12 cellular contexts compared by ENCODE assay signal in the genomic region with DNA sequence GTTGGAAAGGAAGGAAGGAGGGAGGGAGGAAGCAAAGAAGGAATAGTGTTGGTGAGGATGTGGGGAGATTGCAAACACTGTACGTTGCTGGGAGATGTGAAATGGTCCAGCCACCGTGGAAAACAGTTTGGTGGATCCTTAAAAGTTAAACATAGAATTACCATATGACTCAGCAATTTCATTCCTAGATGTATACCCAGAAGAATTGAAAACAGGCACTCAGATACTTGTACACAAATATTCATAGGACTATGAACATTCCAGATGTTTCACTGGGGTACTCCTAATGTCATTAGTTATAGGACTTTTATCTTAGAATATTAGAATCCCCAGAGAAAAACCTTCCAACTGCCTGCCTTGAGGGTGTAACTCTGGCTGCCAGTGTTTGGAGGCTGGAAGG.
DNase-seq lines count a peak whose midpoint lies in the region; ATAC-seq, FAIRE-seq and TF ChIP-seq lines count a peak whose summit lies in the region.
"Had no signal": no experiment of that assay in that cellular context is flagged by ENCODE, and none has a peak within 500 bp of the region (broad histone marks: within the 10 kb centered on the region; RNA-seq: fewer than 3 reads in every experiment).

No MANE protein-coding gene starts in this region.

- no peaks in the 10 kb centered on the region for H3K27me3 Mint-ChIP-seq in CD4-positive, alpha-beta T cell
- H3K27me3 Mint-ChIP-seq in IgD-negative memory B cell, result no peaks in the 10 kb centered on the region

- no peaks in the 10 kb centered on the region for H4K20me1 ChIP-seq in GM12878 (ENCODE audit: control insufficient read depth, insufficient read depth)

- TF ChIP-seq POLR2A in A549 (IDR thresholded peaks at IDR 0.05; ENCODE audit: low read length), result no peak
- TF ChIP-seq POLR2A in GM12878 (IDR thresholded peaks at IDR 0.05; ENCODE audit: low read depth, low read length), result no peak
- no peak for TF ChIP-seq POLR2A in gastroesophageal sphincter (IDR thresholded peaks at IDR 0.05)

- H3K4me3 ChIP-seq in A549 (no peak overlapping the region), GM12878 (no peak overlapping the region), gastroesophageal sphincter (no peak overlapping the region), left lung (no peak overlapping the region)

- POLR2A ChIA-PET in A549 (lab: Yijun Ruan, JAX) (no interaction called here), GM12878 (lab: Charles Lee) (no interaction called here)
- POLR2A ChIA-PET in CD4-positive, alpha-beta T cell (lab: Charles Lee), result no interaction called here

- intact Hi-C loops in CD4-positive, alpha-beta T cell (cut with DNase I, micrococcal nuclease), result loop anchor here in 1 of 2 experiments (2.0 kb wide), 1 partner anchor 13 kb away; no protein-coding TSS in a partner anchor
- intact Hi-C loops in GM12878 (cut with micrococcal nuclease; ENCODE audit: unreplicated experiment) (no loop called here), left lung (cut with DNase I) (no loop called here)

- no peaks in the 10 kb centered on the region for H3K27me3 ChIP-seq in CD4-positive, alpha-beta T cell (ENCODE audit: control insufficient read depth, insufficient read depth, low read length)
- H3K27me3 ChIP-seq in GM12878 (replicated peaks in 1 of 2; ENCODE audit: control insufficient read depth in 2 of 2, insufficient read depth in 2 of 2, low read length in 1 of 2), result no peaks in the 10 kb centered on the region
- no peaks in the 10 kb centered on the region for H3K27me3 ChIP-seq in gastroesophageal sphincter
- H3K27me3 ChIP-seq in left lung, result no peaks in the 10 kb centered on the region

- no peak for ATAC-seq in A549
- ATAC-seq in CD4-positive, alpha-beta T cell (ENCODE audit: poor library complexity), result no peak
- ATAC-seq in GM12878, result peak; percentile 9; the same call in 2 of the 3 replicates
- no peak for ATAC-seq in GM19463 (IDR thresholded peaks at IDR 0.05; ENCODE audit: unreplicated experiment)
- no peak for ATAC-seq in gastroesophageal sphincter
- ATAC-seq in left lung, result no peak
- ATAC-seq: HCT116 had no signal

- no peak overlapping the region for H3K4me2 ChIP-seq in A549
- H3K4me2 ChIP-seq in GM12878 (ENCODE audit: control insufficient read depth, insufficient read depth), result 0 out of 2 replicates have a peak overlapping the region, but pooled peaks have one; percentile 35

- TF ChIP-seq RAD21 in A549 (conservative IDR thresholded peaks at IDR 0.05 in 1 of 2, IDR thresholded peaks at IDR 0.05 in 1 of 2) (no peak), GM12878 (IDR thresholded peaks at IDR 0.05; ENCODE audit: insufficient read depth, low read depth, low read length) (no peak)

- DNase-seq in A549 (ENCODE audit: low read depth in 1 of 2, low spot score in 1 of 2) (no peak), GM12878 (ENCODE audit: low read depth, low spot score) (no peak), left lung (no peak)
- DNase-seq in CD4-positive, alpha-beta T cell, result no peak
- DNase-seq: Karpas-422, NCI-H1436, NCI-H2029 treated with DMSO at 0.1 percent for 48 hours, NCI-H510A had no signal

- RAD21 ChIA-PET in GM12878 (lab: Charles Lee; ENCODE audit: unreplicated experiment), result no interaction called here

- SMC1A ChIA-PET in GM12878 (lab: Charles Lee; ENCODE audit: uncharacterized antibody, unreplicated experiment), result interaction anchor here (0.6 kb wide), 1 partner anchor 74 kb away, joined by 3 read pairs; no protein-coding TSS in a partner anchor

- peaks cover 64% of the 10 kb centered on the region for H3K36me3 Mint-ChIP-seq in CD4-positive, alpha-beta T cell (ENCODE audit: low read depth)
- H3K36me3 Mint-ChIP-seq in IgD-negative memory B cell, result no peaks in the 10 kb centered on the region

- no peak for FAIRE-seq in A549 (lab: Jason Lieb, UNC)
- no peak for FAIRE-seq in GM12878 (lab: Jason Lieb, UNC)

- H3K36me3 ChIP-seq in GM12878 (ENCODE audit: control insufficient read depth in 2 of 2, insufficient read depth in 2 of 2, low read length in 1 of 2) (peaks cover 6 to 26% of the 10 kb centered on the region in 2 experiments), gastroesophageal sphincter (no peaks in the 10 kb centered on the region), left lung (peaks cover 0 to 53% of the 10 kb centered on the region in 2 donors)

- no peak overlapping the region; the same call in 1 of the 2 replicates for H3K9ac ChIP-seq in GM12878 (ENCODE audit: control insufficient read depth, insufficient read depth, low read length)

- WGBS in A549 (ENCODE audit: missing lambda C conversion rate), result 28% methylated on average over 2 of the region's 2 CpGs
- whole genome bisulfite sequencing in GM12878 (ENCODE audit: insufficient coverage, insufficient replicate concordance, low lambda C conversion rate, missing lambda C conversion rate), result 32% methylated on average over 2 of the region's 2 CpGs
- 39 to 67% methylated on average over 1 to 2 of the region's 2 CpGs for WGBS in gastroesophageal sphincter (ENCODE audit: low coverage in 1 of 2), 2 donors

- H3K4me3 Mint-ChIP-seq in CD4-positive, alpha-beta T cell, result no peak overlapping the region
- peak overlapping the region in 2 of 4 donors; percentile 4 to 19 for H3K4me3 Mint-ChIP-seq in IgD-negative memory B cell

- H3K4me1 Mint-ChIP-seq in CD4-positive, alpha-beta T cell (ENCODE audit: low read depth), result no peaks in the 10 kb centered on the region
- H3K4me1 Mint-ChIP-seq in IgD-negative memory B cell, result peaks cover 8 to 18% (median 10%) of the 10 kb centered on the region in 3 donors

- in situ Hi-C loops in GM12878 (cut with MboI), result no loop called here

- no peaks in the 10 kb centered on the region for H3K9me3 ChIP-seq in A549
- no peaks in the 10 kb centered on the region for H3K9me3 ChIP-seq in CD4-positive, alpha-beta T cell (ENCODE audit: control insufficient read depth, low read length)
- H3K9me3 ChIP-seq in GM12878 (replicated peaks; ENCODE audit: control insufficient read depth, insufficient read depth, low read length), result no peaks in the 10 kb centered on the region
- H3K9me3 ChIP-seq in gastroesophageal sphincter, result no peaks in the 10 kb centered on the region
- no peaks in the 10 kb centered on the region for H3K9me3 ChIP-seq in left lung

- no peaks in the 10 kb centered on the region for H3K79me2 ChIP-seq in GM12878 (ENCODE audit: control insufficient read depth, insufficient read depth, low read length)

- no TSS peak for BruUV-seq in GM12878 (replicated peaks; lab: Mats Ljungman, UMichigan)

- H3K27ac Mint-ChIP-seq in CD4-positive, alpha-beta T cell, result peak overlapping the region; percentile 7
- peak overlapping the region in 2 of 3 donors; percentile 57 to 79 for H3K27ac Mint-ChIP-seq in IgD-negative memory B cell

- H3K4me1 ChIP-seq in A549 (no peaks in the 10 kb centered on the region), GM12878 (ENCODE audit: control insufficient read depth, insufficient read depth, low read length) (peaks cover 12% of the 10 kb centered on the region), gastroesophageal sphincter (no peaks in the 10 kb centered on the region), left lung (peaks cover 0 to 6% of the 10 kb centered on the region in 2 donors)

- CTCF ChIA-PET in A549 (lab: Yijun Ruan, JAX), result no interaction called here
- CTCF ChIA-PET in CD4-positive, alpha-beta T cell (lab: Charles Lee), result no interaction called here
- CTCF ChIA-PET in GM12878 (lab: Yijun Ruan, JAX), result interaction anchor here (1.7 kb wide), 1 partner anchor 9 kb away, joined by 8 read pairs; no protein-coding TSS in a partner anchor

- H2AFZ ChIP-seq in GM12878 (ENCODE audit: control insufficient read depth, low read depth, low read length), result no peak overlapping the region

- H3K27ac ChIP-seq in A549 (no peak overlapping the region), GM12878 (ENCODE audit: control insufficient read depth, insufficient read depth) (peak overlapping the region; percentile 57), gastroesophageal sphincter (no peak overlapping the region), left lung (no peak overlapping the region)
- H3K27ac ChIP-seq in CD4-positive, alpha-beta T cell (ENCODE audit: low read depth, low read length), result no peak overlapping the region

- TF ChIP-seq CTCF in A549 (IDR thresholded peaks at IDR 0.05) (no peak), GM12878 (IDR thresholded peaks at IDR 0.05 in 2 of 3, conservative IDR thresholded peaks at IDR 0.05 in 1 of 3; ENCODE audit: control insufficient read depth in 2 of 3, extremely low read depth in 1 of 3, insufficient read depth in 1 of 3, low read depth in 3 of 3, low read length in 3 of 3) (no peak), gastroesophageal sphincter (IDR thresholded peaks at IDR 0.05) (no peak), left lung (IDR thresholded peaks at IDR 0.05) (no peak)
- TF ChIP-seq CTCF in CD4-positive, alpha-beta T cell (IDR thresholded peaks at IDR 0.05), result no peak

- H3K9me3 Mint-ChIP-seq in CD4-positive, alpha-beta T cell, result no peaks in the 10 kb centered on the region
- H3K9me3 Mint-ChIP-seq in IgD-negative memory B cell, result no peaks in the 10 kb centered on the region

- TF ChIP-seq EP300 in A549 (IDR thresholded peaks at IDR 0.05) (no peak), GM12878 (IDR thresholded peaks at IDR 0.05; ENCODE audit: borderline replicate concordance in 1 of 2, control insufficient read depth in 1 of 2, low read depth in 2 of 2, low read length in 2 of 2) (no peak), gastroesophageal sphincter (IDR thresholded peaks at IDR 0.05) (no peak)

TF ChIP-seq in A549, 52 proteins besides CTCF, POLR2A, EP300 and RAD21 (continues in another document):
- TF ChIP-seq SMC3 (IDR thresholded peaks at IDR 0.05) (no peak), ESRRA (IDR thresholded peaks at IDR 0.05; ENCODE audit: borderline replicate concordance, low read length) (no peak), GATA3 (IDR thresholded peaks at IDR 0.05; ENCODE audit: borderline replicate concordance) (no peak), TFCP2L1 (CRISPR knock-in tag; IDR thresholded peaks at IDR 0.05) (no peak), MAFK (IDR thresholded peaks at IDR 0.05; ENCODE audit: partially characterized antibody) (peak; percentile 88), CHD4 (IDR thresholded peaks at IDR 0.05; ENCODE audit: borderline replicate concordance) (no peak), EHF (CRISPR knock-in tag; IDR thresholded peaks at IDR 0.05) (no peak), MAZ (IDR thresholded peaks at IDR 0.05; ENCODE audit: borderline replicate concordance, low read depth, low read length) (no peak)
